In the genomic region with DNA sequence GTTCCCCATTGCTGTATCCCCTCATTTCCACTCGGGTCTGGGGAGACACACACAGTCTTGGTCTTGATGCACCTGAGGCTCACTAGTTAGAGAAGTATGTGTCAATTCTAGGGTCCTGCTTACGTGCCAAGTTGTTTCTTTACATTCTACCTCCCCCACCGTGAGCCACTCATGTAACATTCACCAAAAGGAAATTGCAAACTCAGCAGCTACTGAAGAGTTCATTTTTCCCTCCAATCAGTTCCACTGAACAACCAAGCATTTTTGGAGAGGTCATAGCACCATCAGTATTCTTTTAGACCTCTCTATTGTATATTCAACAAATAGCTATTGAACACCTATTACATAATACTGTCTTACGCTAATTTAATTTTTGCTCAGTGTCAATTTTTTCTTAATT, we compare ENCODE assay signal across 35 cellular contexts.
"Had no signal": no experiment of that assay in that cellular context is flagged by ENCODE, and none has a peak within 500 bp of the region (broad histone marks: within the 10 kb centered on the region; RNA-seq: fewer than 3 reads in every experiment).

No MANE protein-coding gene starts in this region.

- DNase-seq: Karpas-422, Kasumi-1, MG63, MM.1S, MV-4-11, NCI-H1048, NCI-H1092, NCI-H1092 treated with DMSO at 0.1 percent for 48 hours, NCI-H1105, NCI-H1105 treated with DMSO at 0.1 percent for 48 hours, NCI-H1417, NCI-H1417 treated with DMSO at 0.1 percent for 48 hours, NCI-H1436, NCI-H1436 treated with DMSO at 0.1 percent for 48 hours, NCI-H146, NCI-H1694, NCI-H1694 treated with DMSO at 0.1 percent for 48 hours, NCI-H187, NCI-H187 treated with DMSO at 0.1 percent for 48 hours, NCI-H1930, NCI-H2029, NCI-H2029 treated with DMSO at 0.1 percent for 48 hours, NCI-H2081, NCI-H2081 treated with DMSO at 0.1 percent for 48 hours, NCI-H2107, NCI-H2171, NCI-H2171 treated with DMSO at 0.1 percent for 48 hours, NCI-H2227 treated with DMSO at 0.1 percent for 48 hours, NCI-H226, NCI-H345, NCI-H446, NCI-H446 treated with DMSO at 0.1 percent for 48 hours, NCI-H510A, NCI-H510A treated with DMSO at 0.1 percent for 48 hours, NCI-H524 had no signal

- H3K9me3 ChIP-seq: MG63 had no signal

- H3K4me3 ChIP-seq: MG63 had no signal

- H3K36me3 ChIP-seq: MG63 had no signal
